ENCODE assay signal across 1 cellular context in genomic region chr2:43080626-43081025, GRCh38.
TF ChIP-seq lines count a peak whose summit lies in the region.

No MANE protein-coding gene starts in this region.

TF ChIP-seq in IMR-90, 13 proteins besides CTCF, POLR2A, EP300 and RAD21:
- no peak for TF ChIP-seq FOS (IDR thresholded peaks at IDR 0.05; ENCODE audit: low read depth, low read length)
- TF ChIP-seq RFX5 (IDR thresholded peaks at IDR 0.05; ENCODE audit: low read depth, low read length): no peak
- TF ChIP-seq ELK1 (IDR thresholded peaks at IDR 0.05; ENCODE audit: borderline replicate concordance, low read depth, low read length): no peak
- no peak for TF ChIP-seq MXI1 (IDR thresholded peaks at IDR 0.05; ENCODE audit: borderline replicate concordance, low read depth, low read length)
- TF ChIP-seq MAZ (IDR thresholded peaks at IDR 0.05; ENCODE audit: borderline replicate concordance, low read depth, low read length): no peak
- no peak for TF ChIP-seq RCOR1 (IDR thresholded peaks at IDR 0.05; ENCODE audit: insufficient replicate concordance, low read length)
- no peak for TF ChIP-seq CHD1 (IDR thresholded peaks at IDR 0.05; ENCODE audit: low read depth, low read length)
- TF ChIP-seq BHLHE40 (IDR thresholded peaks at IDR 0.05; ENCODE audit: low read depth, low read length): no peak
- TF ChIP-seq SMC3 (IDR thresholded peaks at IDR 0.05; ENCODE audit: low read depth, low read length): no peak
- no peak for TF ChIP-seq NFE2L2 (IDR thresholded peaks at IDR 0.05; ENCODE audit: low read depth, low read length)
- TF ChIP-seq CEBPB (IDR thresholded peaks at IDR 0.05; ENCODE audit: low read depth, low read length): no peak
- no peak for TF ChIP-seq MAFK (IDR thresholded peaks at IDR 0.05; ENCODE audit: low read depth, low read length)
- TF ChIP-seq USF2 (IDR thresholded peaks at IDR 0.05; ENCODE audit: low read depth, low read length): no peak
